Comparison of ENCODE assay signal across 17 cellular contexts in genomic region chr10:117752103-117752502, GRCh38.
DNase-seq lines count a peak whose midpoint lies in the region; ATAC-seq and TF ChIP-seq lines count a peak whose summit lies in the region.
"Had no signal": no experiment of that assay in that cellular context is flagged by ENCODE, and none has a peak within 500 bp of the region (broad histone marks: within the 10 kb centered on the region; RNA-seq: fewer than 3 reads in every experiment).

No MANE protein-coding gene starts in this region.

- intact Hi-C loops in heart right ventricle (cut with DNase I), result no loop called here
- intact Hi-C loops in esophagus muscularis mucosa (cut with DNase I), result no loop called here
- intact Hi-C loops in aorta (cut with DNase I), result no loop called here

- WGBS in heart right ventricle, 2 donors, result 59 to 62% methylated on average over 4 of the region's 4 CpGs
- 70% methylated on average over 4 of the region's 4 CpGs for WGBS in esophagus muscularis mucosa
- 73 to 77% methylated on average over 4 of the region's 4 CpGs for WGBS in aorta, 2 donors

- no peaks in the 10 kb centered on the region for H3K9me3 ChIP-seq in right atrium auricular region
- H3K9me3 ChIP-seq in heart right ventricle, result no peaks in the 10 kb centered on the region
- no peaks in the 10 kb centered on the region for H3K9me3 ChIP-seq in esophagus muscularis mucosa
- H3K9me3 ChIP-seq in aorta (ENCODE audit: control insufficient read depth, low read length), result no peaks in the 10 kb centered on the region
- H3K9me3 ChIP-seq: BLaER1 had no signal

- H3K4me1 ChIP-seq in right atrium auricular region (no peaks in the 10 kb centered on the region), heart right ventricle (no peaks in the 10 kb centered on the region), esophagus muscularis mucosa (no peaks in the 10 kb centered on the region), aorta (ENCODE audit: control insufficient read depth in 1 of 2, insufficient read depth in 2 of 2, low read length in 2 of 2) (no peaks in the 10 kb centered on the region)

- TF ChIP-seq CTCF in right atrium auricular region (IDR thresholded peaks at IDR 0.05) (no peak), heart right ventricle (IDR thresholded peaks at IDR 0.05) (no peak), LNCaP clone FGC (IDR thresholded peaks at IDR 0.05; ENCODE audit: control insufficient read depth, extremely low read depth, insufficient read depth) (peak; percentile 10; the same call in 1 of the 2 replicates), esophagus muscularis mucosa (IDR thresholded peaks at IDR 0.05) (no peak)

- no peak overlapping the region for H3K4me3 ChIP-seq in right atrium auricular region
- H3K4me3 ChIP-seq in heart right ventricle, result no peak overlapping the region
- H3K4me3 ChIP-seq in LNCaP clone FGC (ENCODE audit: low read depth, low read length), result no peak overlapping the region
- no peak overlapping the region for H3K4me3 ChIP-seq in esophagus muscularis mucosa
- no peak overlapping the region for H3K4me3 ChIP-seq in aorta (ENCODE audit: low read length in 2 of 2)
- H3K4me3 ChIP-seq: BLaER1 had no signal

- no peaks in the 10 kb centered on the region for H3K27me3 Mint-ChIP-seq in activated naive CD8-positive, alpha-beta T cell treated with anti-CD3 and anti-CD28 coated beads for 36 hours

- no peak overlapping the region for H3K27ac Mint-ChIP-seq in activated naive CD8-positive, alpha-beta T cell treated with anti-CD3 and anti-CD28 coated beads for 36 hours
- H3K27ac Mint-ChIP-seq: CD4-positive, alpha-beta memory T cell; H9; IgD-negative memory B cell had no signal

- TF ChIP-seq POLR2A in esophagus muscularis mucosa (IDR thresholded peaks at IDR 0.05; ENCODE audit: low read depth), result no peak

- no peaks in the 10 kb centered on the region for H3K36me3 Mint-ChIP-seq in activated naive CD8-positive, alpha-beta T cell treated with anti-CD3 and anti-CD28 coated beads for 36 hours
- H3K36me3 Mint-ChIP-seq: CD14-positive monocyte; CD4-positive, alpha-beta memory T cell had no signal

- DNase-seq in right atrium auricular region (ENCODE audit: low spot score) (peak; percentile 21), heart right ventricle (no peak), LNCaP clone FGC (ENCODE audit: low read depth) (no peak), esophagus muscularis mucosa (ENCODE audit: extremely low spot score) (peak; percentile 47), aorta (no peak), amygdala (lab: John Stamatoyannopoulos, UW) (no peak)
- no peak for DNase-seq in activated naive CD8-positive, alpha-beta T cell treated with anti-CD3 and anti-CD28 coated beads for 36 hours
- no peak for DNase-seq in activated CD8-positive, alpha-beta memory T cell treated with anti-CD3 and anti-CD28 coated beads for 24 hours
- DNase-seq: 8988T; CD4-positive, alpha-beta memory T cell; DMS153; DMS79; GDM1; H9 had no signal

- no peak overlapping the region for H3K4me3 Mint-ChIP-seq in activated naive CD8-positive, alpha-beta T cell treated with anti-CD3 and anti-CD28 coated beads for 36 hours
- H3K4me3 Mint-ChIP-seq: CD14-positive monocyte; CD4-positive, alpha-beta memory T cell; H9 had no signal

- H3K4me1 Mint-ChIP-seq in activated naive CD8-positive, alpha-beta T cell treated with anti-CD3 and anti-CD28 coated beads for 36 hours, result no peaks in the 10 kb centered on the region
- H3K4me1 Mint-ChIP-seq: CD14-positive monocyte; CD4-positive, alpha-beta memory T cell; IgD-negative memory B cell had no signal

- no peaks in the 10 kb centered on the region for H3K36me3 ChIP-seq in right atrium auricular region
- H3K36me3 ChIP-seq in heart right ventricle, result no peaks in the 10 kb centered on the region
- no peaks in the 10 kb centered on the region for H3K36me3 ChIP-seq in esophagus muscularis mucosa
- H3K36me3 ChIP-seq in aorta (ENCODE audit: control insufficient read depth in 1 of 2, insufficient read depth in 2 of 2, low read length in 1 of 2), result no peaks in the 10 kb centered on the region
- H3K36me3 ChIP-seq: BLaER1 had no signal

- no peak overlapping the region for H3K27ac ChIP-seq in right atrium auricular region
- H3K27ac ChIP-seq in heart right ventricle, result no peak overlapping the region
- no peak overlapping the region for H3K27ac ChIP-seq in esophagus muscularis mucosa (replicated peaks in 1 of 4)
- H3K27ac ChIP-seq in aorta (ENCODE audit: low read depth in 1 of 2, low read length in 2 of 2), result no peak overlapping the region
- H3K27ac ChIP-seq: BLaER1 had no signal

- no peaks in the 10 kb centered on the region for H3K9me3 Mint-ChIP-seq in activated naive CD8-positive, alpha-beta T cell treated with anti-CD3 and anti-CD28 coated beads for 36 hours
- H3K9me3 Mint-ChIP-seq: CD14-positive monocyte, H9, IgD-negative memory B cell had no signal

- no peak for TF ChIP-seq EP300 in esophagus muscularis mucosa (IDR thresholded peaks at IDR 0.05)

- H3K27me3 ChIP-seq in right atrium auricular region (no peaks in the 10 kb centered on the region), heart right ventricle (peaks cover 0 to 15% (median 0%) of the 10 kb centered on the region in 7 donors), esophagus muscularis mucosa (no peaks in the 10 kb centered on the region), aorta (ENCODE audit: control insufficient read depth in 1 of 2, insufficient read depth in 2 of 2, low read length in 1 of 2) (peaks cover 0 to 2% of the 10 kb centered on the region in 2 donors)
- H3K27me3 ChIP-seq: BLaER1 had no signal

- no peak for ATAC-seq in heart right ventricle
- peak; percentile 24 for ATAC-seq in aorta (ENCODE audit: low FRiP score)

Comparison
In these comparisons a context has a peak if more than half of its experiments do, and no peak if none do; other contexts are left out.
1. DNase-seq: peak in right atrium auricular region (single experiment) and esophagus muscularis mucosa (single experiment); none in heart right ventricle (0 of 2), LNCaP clone FGC (single experiment), aorta (0 of 2), activated naive CD8-positive, alpha-beta T cell treated with anti-CD3 and anti-CD28 coated beads for 36 hours (single experiment), amygdala (0 of 56) and activated CD8-positive, alpha-beta memory T cell treated with anti-CD3 and anti-CD28 coated beads for 24 hours (single experiment).